ENCODE assay signal across 9 cellular contexts in the genomic region with DNA sequence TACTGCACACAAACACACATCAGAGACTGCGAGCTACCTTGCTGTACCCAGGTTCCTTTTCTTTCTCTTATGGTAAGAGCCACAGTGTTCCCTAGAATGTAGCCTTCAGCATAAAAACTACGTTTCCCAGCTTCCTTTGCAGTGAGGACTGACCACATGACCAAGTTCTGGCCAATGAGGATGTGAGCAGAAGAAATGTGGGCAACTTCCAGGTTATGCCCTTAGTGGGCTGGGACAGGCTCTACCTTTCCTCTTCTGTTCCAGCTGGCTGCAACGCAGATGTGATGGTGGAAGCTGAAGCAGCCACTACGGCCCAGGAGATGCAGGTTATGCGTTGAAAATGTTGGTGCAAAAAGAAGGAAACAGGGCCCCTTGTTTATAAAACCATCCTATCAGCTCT. TPM values are rescaled to one million over a fixed set of nuclear protein-coding genes. Genes with fewer than 3 reads are reported as not detected.
DNase-seq lines count a peak whose midpoint lies in the region; ATAC-seq and TF ChIP-seq lines count a peak whose summit lies in the region.
"Had no signal": no experiment of that assay in that cellular context is flagged by ENCODE, and none has a peak within 500 bp of the region (broad histone marks: within the 10 kb centered on the region; RNA-seq: fewer than 3 reads in every experiment).

No MANE protein-coding gene starts in this region.

- TF ChIP-seq EP300 in ovary (IDR thresholded peaks at IDR 0.05) = no peak

- POLR2A ChIA-PET in activated CD8-positive, alpha-beta T cell treated with anti-CD3 and anti-CD28 coated beads for 36 hours (lab: Charles Lee) = no interaction called here

- no peak for TF ChIP-seq POLR2A in ovary (IDR thresholded peaks at IDR 0.05)

- no peaks in the 10 kb centered on the region for H3K4me1 ChIP-seq in aorta (ENCODE audit: control insufficient read depth in 1 of 2, insufficient read depth in 2 of 2, low read length in 2 of 2)
- H3K4me1 ChIP-seq in ovary (ENCODE audit: insufficient read depth) = no peaks in the 10 kb centered on the region

- 78 to 81% methylated on average over 5 of the region's 5 CpGs for WGBS in aorta, 2 donors
- WGBS in ovary, 3 donors = 60 to 76% (median 63%) methylated on average over 5 of the region's 5 CpGs

- peak in 1 of 2 donors; percentile 17 for DNase-seq in activated T-cell treated with anti-CD3 and anti-CD28 coated beads, Interleukin-2, amount 50 U/mL, for 72 hours
- no peak for DNase-seq in activated T-cell treated with anti-CD3 and anti-CD28 coated beads for 4 hours
- peak; percentile 18 for DNase-seq in MG63
- DNase-seq in activated CD8-positive, alpha-beta T cell treated with anti-CD3 and anti-CD28 coated beads for 36 hours = peak; percentile 48
- peak; percentile 9 for DNase-seq in medulla oblongata (ENCODE audit: extremely low spot score)
- no peak for DNase-seq in aorta
- DNase-seq in ovary = no peak

- H3K4me3 ChIP-seq in MG63 = no peak overlapping the region
- no peak overlapping the region for H3K4me3 ChIP-seq in aorta (ENCODE audit: low read length in 2 of 2)
- no peak overlapping the region for H3K4me3 ChIP-seq in ovary

- peak; percentile 43 to 49 for ATAC-seq in activated T-cell treated with anti-CD3 and anti-CD28 coated beads, Interleukin-2, amount 50 U/mL, for 72 hours (replicated peaks in 1 of 2)
- peak; percentile 82 for ATAC-seq in activated CD8-positive, alpha-beta T cell treated with anti-CD3 and anti-CD28 coated beads for 36 hours
- ATAC-seq in aorta (ENCODE audit: low FRiP score) (no peak), HG03439 (IDR thresholded peaks at IDR 0.05; ENCODE audit: unreplicated experiment) (no peak)

- H3K27me3 ChIP-seq in MG63 (no peaks in the 10 kb centered on the region), aorta (ENCODE audit: control insufficient read depth in 1 of 2, insufficient read depth in 2 of 2, low read length in 1 of 2) (no peaks in the 10 kb centered on the region), ovary (no peaks in the 10 kb centered on the region)

- no peak for TF ChIP-seq CTCF in activated CD8-positive, alpha-beta T cell treated with anti-CD3 and anti-CD28 coated beads for 36 hours (IDR thresholded peaks at IDR 0.05)
- TF ChIP-seq CTCF in ovary (IDR thresholded peaks at IDR 0.05) = no peak

- intact Hi-C loops in activated CD8-positive, alpha-beta T cell treated with anti-CD3 and anti-CD28 coated beads for 36 hours (cut with micrococcal nuclease) = no loop called here
- intact Hi-C loops in aorta (cut with DNase I) (no loop called here), ovary (cut with DNase I) (no loop called here)

- peaks cover 10% of the 10 kb centered on the region for H3K4me1 Mint-ChIP-seq in activated T-cell treated with anti-CD3 and anti-CD28 coated beads, Interleukin-2, amount 50 U/mL, for 72 hours (ENCODE audit: low read depth)
- peaks cover 12% of the 10 kb centered on the region for H3K4me1 Mint-ChIP-seq in activated CD8-positive, alpha-beta T cell treated with anti-CD3 and anti-CD28 coated beads for 36 hours (ENCODE audit: low read depth)
- H3K4me1 Mint-ChIP-seq: T-cell had no signal

- H3K27ac Mint-ChIP-seq in activated T-cell treated with anti-CD3 and anti-CD28 coated beads, Interleukin-2, amount 50 U/mL, for 72 hours = no peak overlapping the region
- H3K27ac Mint-ChIP-seq in activated CD8-positive, alpha-beta T cell treated with anti-CD3 and anti-CD28 coated beads for 36 hours = no peak overlapping the region
- H3K27ac Mint-ChIP-seq: T-cell had no signal

- CTCF ChIA-PET in activated CD8-positive, alpha-beta T cell treated with anti-CD3 and anti-CD28 coated beads for 36 hours (lab: Charles Lee) = interaction anchor here (1.1 kb wide), 2 partner anchors 14 to 60 kb away, joined by 3 to 4 read pairs; no protein-coding TSS in a partner anchor

- H3K4me3 Mint-ChIP-seq in activated T-cell treated with anti-CD3 and anti-CD28 coated beads, Interleukin-2, amount 50 U/mL, for 72 hours = no peak overlapping the region
- no peak overlapping the region for H3K4me3 Mint-ChIP-seq in activated CD8-positive, alpha-beta T cell treated with anti-CD3 and anti-CD28 coated beads for 36 hours
- H3K4me3 Mint-ChIP-seq: T-cell had no signal

- H3K9me3 Mint-ChIP-seq in activated T-cell treated with anti-CD3 and anti-CD28 coated beads, Interleukin-2, amount 50 U/mL, for 72 hours = no peaks in the 10 kb centered on the region
- no peaks in the 10 kb centered on the region for H3K9me3 Mint-ChIP-seq in activated CD8-positive, alpha-beta T cell treated with anti-CD3 and anti-CD28 coated beads for 36 hours
- H3K9me3 Mint-ChIP-seq: T-cell had no signal

- H3K36me3 Mint-ChIP-seq in activated T-cell treated with anti-CD3 and anti-CD28 coated beads, Interleukin-2, amount 50 U/mL, for 72 hours (ENCODE audit: insufficient read depth in 2 of 2) = peaks cover 7 to 15% of the 10 kb centered on the region in 2 donors
- H3K36me3 Mint-ChIP-seq in activated CD8-positive, alpha-beta T cell treated with anti-CD3 and anti-CD28 coated beads for 36 hours (ENCODE audit: low read depth) = peaks cover 28% of the 10 kb centered on the region

- H3K27me3 Mint-ChIP-seq in activated T-cell treated with anti-CD3 and anti-CD28 coated beads, Interleukin-2, amount 50 U/mL, for 72 hours (ENCODE audit: low read depth) = no peaks in the 10 kb centered on the region
- H3K27me3 Mint-ChIP-seq in activated CD8-positive, alpha-beta T cell treated with anti-CD3 and anti-CD28 coated beads for 36 hours = no peaks in the 10 kb centered on the region
- H3K27me3 Mint-ChIP-seq: T-cell had no signal

- H3K36me3 ChIP-seq in MG63 (peaks cover 73% of the 10 kb centered on the region), aorta (ENCODE audit: control insufficient read depth in 1 of 2, insufficient read depth in 2 of 2, low read length in 1 of 2) (peaks cover 0 to 11% of the 10 kb centered on the region in 2 donors), ovary (no peaks in the 10 kb centered on the region)

- H3K27ac ChIP-seq in aorta (ENCODE audit: low read depth in 1 of 2, low read length in 2 of 2) (no peak overlapping the region), ovary (no peak overlapping the region)

- H3K9me3 ChIP-seq in MG63 (no peaks in the 10 kb centered on the region), aorta (ENCODE audit: control insufficient read depth, low read length) (no peaks in the 10 kb centered on the region), ovary (no peaks in the 10 kb centered on the region)

RNA-seq across cellular contexts. Expression of a gene that starts 27.5 kb away (rescaled TPM):
- 10 to 100 TPM; 59.7 to 65.5 TPM for total RNA-seq in activated T-cell treated with anti-CD3 and anti-CD28 coated beads, Interleukin-2, amount 50 U/mL, for 72 hours
- 14.3 and 41.0 TPM in 2 replicates for total RNA-seq in MG63 (2014; rRNA removed; shearing (Covaris generic); ENCODE audit: low replicate concordance)
- 10 to 100 TPM; 37.4 to 38.0 TPM for total RNA-seq in activated CD8-positive, alpha-beta T cell treated with anti-CD3 and anti-CD28 coated beads for 36 hours
- total RNA-seq in aorta (10 to 100 TPM; 36.7 to 40.5 TPM), ovary (10 to 100 TPM; 26.3 to 44.7 (median 34.0) TPM)
- polyA plus RNA-seq in aorta (10 to 100 TPM; 23.7 to 27.0 TPM), ovary (10 to 100 TPM; 26.1 to 52.5 TPM)

RNA-seq across cellular contexts. Expression of a gene that starts 28.1 kb away (rescaled TPM):
- 10 to 100 TPM; 13.2 to 19.7 TPM for total RNA-seq in activated T-cell treated with anti-CD3 and anti-CD28 coated beads, Interleukin-2, amount 50 U/mL, for 72 hours
- total RNA-seq in MG63 (2014; rRNA removed; shearing (Covaris generic); ENCODE audit: low replicate concordance) = 11.4 and 12.0 TPM in 2 replicates
- total RNA-seq in activated CD8-positive, alpha-beta T cell treated with anti-CD3 and anti-CD28 coated beads for 36 hours = 1 to 10 TPM; 8.9 to 9.2 TPM
- 1 to 10 TPM; 8.0 to 9.5 TPM for total RNA-seq in aorta
- polyA plus RNA-seq in aorta = 1 to 10 TPM in 1 of 2 donors, under 1 TPM in 1; 0.75 to 2.3 TPM
- total RNA-seq in ovary = 10 to 100 TPM in 2 of 7 donors, 1 to 10 TPM in 5; 6.3 to 12.1 (median 7.7) TPM
- polyA plus RNA-seq in ovary = 10 to 100 TPM in 1 of 2 donors, 1 to 10 TPM in 1; 2.1 to 10.7 TPM

RNA-seq across cellular contexts. Expression of a gene that starts 36.7 kb away (rescaled TPM):
- not detected for total RNA-seq in activated T-cell treated with anti-CD3 and anti-CD28 coated beads, Interleukin-2, amount 50 U/mL, for 72 hours
- not detected in 2 replicates for total RNA-seq in MG63 (2014; rRNA removed; shearing (Covaris generic); ENCODE audit: low replicate concordance)
- not detected for total RNA-seq in activated CD8-positive, alpha-beta T cell treated with anti-CD3 and anti-CD28 coated beads for 36 hours
- total RNA-seq in aorta (1 to 10 TPM; 1.8 to 3.1 TPM), ovary (100 to 1,000 TPM in 1 of 7 donors, 10 to 100 TPM in 6; 44.0 to 117 (median 77.6) TPM)
- polyA plus RNA-seq in aorta (1 to 10 TPM in 1 of 2 donors, under 1 TPM in 1; 0.82 to 1.4 TPM), ovary (100 to 1,000 TPM in 1 of 2 donors, 10 to 100 TPM in 1; 43.3 to 113 TPM)

Comparison
In these comparisons a context has a peak if more than half of its experiments do, and no peak if none do; other contexts are left out.
1. ATAC-seq: peak in activated T-cell treated with anti-CD3 and anti-CD28 coated beads, Interleukin-2, amount 50 U/mL, for 72 hours (2 of 2) and activated CD8-positive, alpha-beta T cell treated with anti-CD3 and anti-CD28 coated beads for 36 hours (single experiment); none in aorta (single experiment) and HG03439 (single experiment).
2. DNase-seq: peak in MG63 (single experiment), activated CD8-positive, alpha-beta T cell treated with anti-CD3 and anti-CD28 coated beads for 36 hours (single experiment) and medulla oblongata (single experiment); none in activated T-cell treated with anti-CD3 and anti-CD28 coated beads for 4 hours (single experiment), aorta (0 of 2) and ovary (0 of 5).
3. RNA of a gene that starts 36.7 kb away (total RNA-seq): 44.0 to 117 TPM in ovary; 1.8 to 3.1 TPM in aorta, not detected in activated T-cell treated with anti-CD3 and anti-CD28 coated beads, Interleukin-2, amount 50 U/mL, for 72 hours, not detected in MG63 and not detected in activated CD8-positive, alpha-beta T cell treated with anti-CD3 and anti-CD28 coated beads for 36 hours; every median in the first group is over 10 times any median in the second.